In genomic region chr4:113837397-113837796, GRCh38 we compare ENCODE assay signal across 8 cellular contexts.
DNase-seq lines count a peak whose midpoint lies in the region; ATAC-seq, FAIRE-seq and TF ChIP-seq lines count a peak whose summit lies in the region.

No MANE protein-coding gene starts in this region.

- H3K4me2 ChIP-seq in Loucy (ENCODE audit: low read depth, low read length, poor library complexity, severe bottlenecking), result no peak overlapping the region
- H3K4me2 ChIP-seq in smooth muscle cell, result peak overlapping the region; percentile 70

- H3K9ac ChIP-seq in Loucy (ENCODE audit: low read depth, low read length, poor library complexity, severe bottlenecking) (no peak overlapping the region), smooth muscle cell (ENCODE audit: low read depth) (peak overlapping the region; percentile 40)

- no peaks in the 10 kb centered on the region for H3K9me3 ChIP-seq in Loucy (ENCODE audit: insufficient read depth, low read depth, low read length)
- no peaks in the 10 kb centered on the region for H3K9me3 ChIP-seq in smooth muscle cell (replicated peaks; ENCODE audit: low read depth)

- 16% methylated on average over 1 of the region's 1 CpG for WGBS in smooth muscle cell (ENCODE audit: low lambda C conversion rate)

- no peaks in the 10 kb centered on the region for H3K36me3 ChIP-seq in Loucy (ENCODE audit: insufficient read depth, low read length)
- H3K36me3 ChIP-seq in smooth muscle cell (ENCODE audit: low read depth), result no peaks in the 10 kb centered on the region

- peak; percentile 92 for FAIRE-seq in H54 (lab: Jason Lieb, UNC)

- H3K27ac ChIP-seq in smooth muscle cell (ENCODE audit: low read depth), result peak overlapping the region; percentile 92

- no peaks in the 10 kb centered on the region; the same call in 1 of the 2 replicates for H3F3A ChIP-seq in Loucy (ENCODE audit: low read depth)
- H3F3A ChIP-seq in smooth muscle cell (ENCODE audit: low read depth), result no peaks in the 10 kb centered on the region

- no peaks in the 10 kb centered on the region for H4K20me1 ChIP-seq in Loucy (ENCODE audit: insufficient read depth, low read length, poor library complexity, severe bottlenecking)
- no peaks in the 10 kb centered on the region for H4K20me1 ChIP-seq in smooth muscle cell (ENCODE audit: low read depth)

- no peak for TF ChIP-seq POLR2A in H54 (IDR thresholded peaks at IDR 0.05; ENCODE audit: low read depth, low read length)

- H3K9me2 ChIP-seq in Loucy (replicated peaks; ENCODE audit: low read depth, low read length), result no peaks in the 10 kb centered on the region

- H3K4me3 ChIP-seq in Loucy (ENCODE audit: low read length, poor library complexity, severe bottlenecking) (no peak overlapping the region), smooth muscle cell (no peak overlapping the region)

- H3K4me1 ChIP-seq in Loucy (ENCODE audit: insufficient read depth, low read length, poor library complexity, severe bottlenecking), result peaks cover 27% of the 10 kb centered on the region
- no peaks in the 10 kb centered on the region for H3K4me1 ChIP-seq in smooth muscle cell (ENCODE audit: low read depth)

- H3K27me3 ChIP-seq in Loucy (ENCODE audit: insufficient read depth, low read length, poor library complexity, severe bottlenecking), result no peaks in the 10 kb centered on the region
- no peaks in the 10 kb centered on the region for H3K27me3 ChIP-seq in smooth muscle cell (ENCODE audit: low read depth)

- no peak for DNase-seq in H54 (ENCODE audit: insufficient read length, low spot score)
- peak; percentile 70 for DNase-seq in dedifferentiated amniotic fluid mesenchymal stem cell (ENCODE audit: extremely low spot score)
- DNase-seq in smooth muscle cell (lab: John Stamatoyannopoulos, UW; ENCODE audit: unreplicated experiment), result no peak
- DNase-seq in stimulated activated CD4-positive, alpha-beta T cell treated with anti-CD3 and anti-CD28 coated beads, Interleukin-4, amount 100 ng/mL, for 24 hours, result no peak
- DNase-seq in NCI-H2029 (lab: John Stamatoyannopoulos, UW), result no peak
- no peak for DNase-seq in GOT3 (lab: John Stamatoyannopoulos, UW)

- H3K79me2 ChIP-seq in Loucy (ENCODE audit: insufficient read depth, low read length) (no peaks in the 10 kb centered on the region), smooth muscle cell (ENCODE audit: low read depth) (no peaks in the 10 kb centered on the region)

- peak; percentile 100 for ATAC-seq in GM18502 (IDR thresholded peaks at IDR 0.05; ENCODE audit: poor library complexity, unreplicated experiment)

- H2AFZ ChIP-seq in Loucy (ENCODE audit: low read length), result peak overlapping the region; percentile 17; the same call in 1 of the 2 replicates
- peak overlapping the region; percentile 57 for H2AFZ ChIP-seq in smooth muscle cell (ENCODE audit: low read depth)

- no peak for TF ChIP-seq CTCF in Loucy (conservative IDR thresholded peaks at IDR 0.05; ENCODE audit: low read length)
- TF ChIP-seq CTCF in smooth muscle cell (IDR thresholded peaks at IDR 0.05; ENCODE audit: borderline replicate concordance, insufficient read depth, poor library complexity, severe bottlenecking), result no peak
